In the genomic region with DNA sequence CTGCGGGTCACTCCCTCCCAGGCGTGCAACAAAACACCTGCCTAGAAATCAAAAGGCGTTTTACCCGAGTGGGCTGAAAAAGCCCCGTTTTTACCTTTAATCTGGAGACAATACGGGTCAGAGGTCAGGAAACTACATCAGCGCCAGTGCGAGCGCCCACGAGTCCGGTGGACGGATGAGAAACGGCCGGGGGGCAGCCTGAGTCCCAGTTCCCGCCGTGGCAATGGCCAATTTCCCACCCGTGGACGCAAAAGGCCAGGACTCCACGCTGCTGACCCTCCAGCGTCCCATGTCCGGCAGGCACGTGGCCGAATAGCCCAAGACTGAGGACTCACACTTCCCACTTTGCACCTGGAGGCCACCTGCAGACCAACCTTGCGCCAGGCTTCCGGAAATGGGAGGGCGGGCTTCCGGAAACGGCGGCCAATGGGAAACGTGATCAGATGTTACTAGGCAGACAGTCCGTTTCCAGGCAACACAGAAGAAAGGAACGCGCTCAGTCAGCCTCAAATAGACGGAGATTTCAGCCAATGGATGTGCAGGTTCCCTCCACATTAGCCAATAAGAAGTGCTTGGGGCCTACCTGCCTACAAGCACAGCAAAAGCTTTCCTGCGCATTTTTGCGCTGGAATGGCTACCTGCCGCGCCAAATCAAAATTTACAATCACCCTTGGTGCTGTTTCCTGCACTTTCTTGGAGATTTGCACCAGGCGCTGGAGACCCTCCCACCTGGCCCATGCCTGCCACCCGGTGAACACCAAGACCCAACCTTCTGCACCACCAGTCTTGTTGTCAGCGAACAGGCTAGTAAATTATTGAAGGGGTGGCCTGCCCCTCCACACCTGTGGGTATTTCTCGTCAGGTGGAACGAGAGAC, we compare ENCODE assay signal across 9 cellular contexts. TPM values are rescaled to one million over a fixed set of nuclear protein-coding genes. Genes with fewer than 3 reads are reported as not detected.
DNase-seq lines count a peak whose midpoint lies in the region; FAIRE-seq lines count a peak whose summit lies in the region.
"Had no signal": no experiment of that assay in that cellular context is flagged by ENCODE, and none has a peak within 500 bp of the region (broad histone marks: within the 10 kb centered on the region; RNA-seq: fewer than 3 reads in every experiment).

No MANE protein-coding gene starts in this region.

- peak overlapping the region; percentile 42 for H3K4me3 Mint-ChIP-seq in T-helper 1 cell treated with Interleukin-12 subunit alpha and Interleukin-12 subunit beta and Interleukin-4 antibody, amounts not matched to agents 30 μg/mL and 1 μg/mL, for 36 hours

- peak overlapping the region; percentile 51 for H3K4me3 ChIP-seq in Jurkat, Clone E6-1 (ENCODE audit: low read length)

- no peaks in the 10 kb centered on the region for H3K27me3 Mint-ChIP-seq in T-helper 1 cell treated with Interleukin-12 subunit alpha and Interleukin-12 subunit beta and Interleukin-4 antibody, amounts not matched to agents 30 μg/mL and 1 μg/mL, for 36 hours (ENCODE audit: low read depth)

- peaks cover 60% of the 10 kb centered on the region for H3K9me3 Mint-ChIP-seq in T-helper 1 cell treated with Interleukin-12 subunit alpha and Interleukin-12 subunit beta and Interleukin-4 antibody, amounts not matched to agents 30 μg/mL and 1 μg/mL, for 36 hours

- FAIRE-seq in urothelium cell line (lab: Jason Lieb, UNC) = no peak
- FAIRE-seq: G401.6 had no signal

- H3K4me1 Mint-ChIP-seq in T-helper 1 cell treated with Interleukin-12 subunit alpha and Interleukin-12 subunit beta and Interleukin-4 antibody, amounts not matched to agents 30 μg/mL and 1 μg/mL, for 36 hours (ENCODE audit: low read depth) = peaks cover 4% of the 10 kb centered on the region

- peak; percentile 53 for DNase-seq in activated gamma-delta T cell treated with Interleukin-2 at 50 U/mL for 16 hours
- DNase-seq in activated gamma-delta T cell (lab: John Stamatoyannopoulos, UW) = no peak
- DNase-seq in Jurkat, Clone E6-1 (ENCODE audit: low read depth, low spot score) = peak; percentile 60
- DNase-seq in astrocyte of the hippocampus (ENCODE audit: low read depth, low spot score) = peak; percentile 98
- peak; percentile 93 for DNase-seq in hepatic stellate cell (ENCODE audit: low spot score)
- DNase-seq in pulmonary artery endothelial cell (ENCODE audit: low read depth, low spot score) = peak; percentile 82
- peak; percentile 52 for DNase-seq in urothelium cell line (ENCODE audit: low spot score)

- H3K36me3 Mint-ChIP-seq in T-helper 1 cell treated with Interleukin-12 subunit alpha and Interleukin-12 subunit beta and Interleukin-4 antibody, amounts not matched to agents 30 μg/mL and 1 μg/mL, for 36 hours (ENCODE audit: low read depth) = peaks cover 16% of the 10 kb centered on the region

- no peak overlapping the region for H3K27ac Mint-ChIP-seq in T-helper 1 cell treated with Interleukin-12 subunit alpha and Interleukin-12 subunit beta and Interleukin-4 antibody, amounts not matched to agents 30 μg/mL and 1 μg/mL, for 36 hours

RNA-seq across cellular contexts. Expression of gene ZFP14, which starts 47.4 kb away (rescaled TPM):
- polyA plus RNA-seq in Jurkat, Clone E6-1 (2012; ENCODE audit: insufficient read depth, insufficient read length) = 2.7 TPM
- total RNA-seq in pulmonary artery endothelial cell = 2.2 and 4.9 TPM in 2 replicates
